In the genomic region with DNA sequence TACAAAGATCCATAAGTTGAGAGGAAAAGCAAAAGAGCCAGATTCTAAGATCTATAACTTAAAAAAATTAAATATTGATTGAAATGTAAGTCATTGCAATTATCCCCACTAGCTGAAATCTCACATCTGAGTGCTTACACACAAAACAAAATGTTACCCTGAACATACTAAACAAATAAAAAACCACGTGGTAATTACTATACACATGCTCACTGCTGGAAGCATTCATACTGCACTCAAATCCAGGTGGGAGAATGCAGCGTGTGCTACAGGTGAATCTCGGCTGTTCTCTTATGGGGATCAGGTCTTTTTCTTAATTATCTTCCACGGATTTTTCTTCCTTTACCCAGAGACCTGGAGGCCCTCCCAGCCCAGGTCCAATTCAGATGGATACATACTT, we compare ENCODE assay signal across 17 cellular contexts.
"Had no signal": no experiment of that assay in that cellular context is flagged by ENCODE, and none has a peak within 500 bp of the region (broad histone marks: within the 10 kb centered on the region; RNA-seq: fewer than 3 reads in every experiment).

No MANE protein-coding gene starts in this region.

- H3K4me1 ChIP-seq: parathyroid adenoma, stomach had no signal

- ATAC-seq: activated T-cell treated with anti-CD3 and anti-CD28 coated beads, Interleukin-2, amount 50 U/mL, for 4 hours; left lung; natural killer cell treated with Interleukin-12 subunit alpha and Interleukin-12 subunit beta and Interleukin-15 and Interleukin-18, amount 100 ng/mL, for 72 hours; sciatic nerve had no signal

- H3K9me3 ChIP-seq: left lung, neutrophil, stomach had no signal

- H3K36me3 ChIP-seq: left lung, neutrophil, stomach had no signal

- DNase-seq: activated CD4-positive, alpha-beta T cell treated with anti-CD3 and anti-CD28 coated beads, Interleukin-2, amount 50 U/mL, for 1 hour; activated CD8-positive, alpha-beta memory T cell treated with anti-CD3 and anti-CD28 coated beads, Interleukin-2, amount 50 U/mL, for 4 hours; activated naive CD4-positive, alpha-beta T cell treated with anti-CD3 and anti-CD28 coated beads, Interleukin-2, amount 10 ng/mL, durations not matched to agents 7 days and 5 days; activated T-cell treated with anti-CD3 and anti-CD28 coated beads, Interleukin-2, amount 50 U/mL, for 4 hours; aorta; erythroblast; head of caudate nucleus; left lung; stimulated activated CD4-positive, alpha-beta T cell treated with anti-CD3 and anti-CD28 coated beads, Interleukin-4, amount 100 ng/mL, for 1 hour; stomach; trophoblast cell had no signal

- H3K27ac ChIP-seq: coronary artery, left lung, neutrophil, parathyroid adenoma, stomach had no signal

- H3K4me3 ChIP-seq: coronary artery, left lung, smooth muscle cell, stomach had no signal
